Comparison of ENCODE assay signal across 8 cellular contexts in genomic region chr7:98280791-98281756, GRCh38. TPM values are rescaled to one million over a fixed set of nuclear protein-coding genes. Genes with fewer than 3 reads are reported as not detected.
DNase-seq lines count a peak whose midpoint lies in the region; ATAC-seq, FAIRE-seq and TF ChIP-seq lines count a peak whose summit lies in the region.

Gene BRI3 (plus strand): TSS chr7:98281686. CDS start chr7:98281796, 110 bp downstream.

- no peak for TF ChIP-seq EP300 in H1 (IDR thresholded peaks at IDR 0.05; ENCODE audit: borderline replicate concordance in 1 of 2, low read depth in 2 of 2, low read length in 2 of 2)

- H3K27ac Mint-ChIP-seq in CD4-positive, CD25-positive, alpha-beta regulatory T cell: peak within 1 kb of the TSS; percentile 84 to 95 (median 90)

- peak; percentile 84 to 93 (median 89) for DNase-seq in CD4-positive, CD25-positive, alpha-beta regulatory T cell
- DNase-seq in NK-92 (lab: John Stamatoyannopoulos, UW; ENCODE audit: unreplicated experiment) (peak; percentile 76), H1 (ENCODE audit: low read depth in 1 of 2, low spot score in 2 of 2) (peak; percentile 58 to 81), mesendoderm (peak; percentile 94)
- peak; percentile 83 to 91 for DNase-seq in activated CD8-positive, alpha-beta memory T cell treated with anti-CD3 and anti-CD28 coated beads for 4 hours (ENCODE audit: low read depth in 2 of 2)
- peak; percentile 87 for DNase-seq in stimulated activated CD8-positive, alpha-beta memory T cell treated with anti-CD3 and anti-CD28 coated beads, Interleukin-15, amount 100 ng/mL, for 1 hour (ENCODE audit: low read depth)

- H3K18ac ChIP-seq in H1 (ENCODE audit: extremely low read depth, low read length) (peak within 1 kb of the TSS; percentile 1; the same call in 1 of the 2 replicates), mesendoderm (ENCODE audit: low read length) (peak within 1 kb of the TSS; percentile 92)

- H4K8ac ChIP-seq in H1 (ENCODE audit: extremely low read depth, insufficient read depth, low read length): peak within 1 kb of the TSS; percentile 71
- no peak within 1 kb of the TSS for H4K8ac ChIP-seq in mesendoderm (ENCODE audit: low read depth, low read length)

- H3K79me1 ChIP-seq in H1 (ENCODE audit: low read depth, low read length): peaks cover 6% of the 10 kb centered on the region
- H3K79me1 ChIP-seq in mesendoderm (ENCODE audit: low read length): peaks cover 23% of the 10 kb centered on the region

- no peak within 1 kb of the TSS for H4K91ac ChIP-seq in H1 (replicated peaks; ENCODE audit: insufficient read length, low read length)

- no peaks in the 10 kb centered on the region for H3K27me3 ChIP-seq in CD4-positive, CD25-positive, alpha-beta regulatory T cell (ENCODE audit: control insufficient read depth, insufficient read depth, low read length)
- H3K27me3 ChIP-seq in H1 (replicated peaks in 1 of 4; ENCODE audit: control insufficient read depth in 3 of 4, extremely low read depth in 1 of 4, insufficient read depth in 3 of 4, low read length in 3 of 4) (no peaks in the 10 kb centered on the region), mesendoderm (ENCODE audit: insufficient read depth, low read length, poor library complexity) (no peaks in the 10 kb centered on the region)

- H2BK15ac ChIP-seq in H1 (ENCODE audit: low read length) (no peak within 1 kb of the TSS), mesendoderm (replicated peaks; ENCODE audit: low read depth) (no peak within 1 kb of the TSS)

- no peaks in the 10 kb centered on the region for H3K9me3 Mint-ChIP-seq in CD4-positive, CD25-positive, alpha-beta regulatory T cell

- H3K27me3 Mint-ChIP-seq in CD4-positive, CD25-positive, alpha-beta regulatory T cell: peaks cover 5% of the 10 kb centered on the region

- POLR2A ChIA-PET in H1 (lab: Charles Lee; ENCODE audit: partially characterized antibody): interaction anchor here (0.9 to 2.0 kb wide), 2 partner anchors 13 to 30 kb away, joined by 3 to 8 read pairs; no protein-coding TSS in a partner anchor

- H4K5ac ChIP-seq in H1 (ENCODE audit: insufficient read length, low read depth, low read length) (peak within 1 kb of the TSS; percentile 62), mesendoderm (ENCODE audit: low read length) (no peak within 1 kb of the TSS)

- H3K36me3 ChIP-seq in CD4-positive, CD25-positive, alpha-beta regulatory T cell (ENCODE audit: control insufficient read depth, insufficient read depth, low read length): no peaks in the 10 kb centered on the region
- no peaks in the 10 kb centered on the region; a peak in 1 of 8 replicates for H3K36me3 ChIP-seq in H1 (ENCODE audit: control insufficient read depth in 2 of 4, insufficient read depth in 4 of 4, low read length in 3 of 4)
- no peaks in the 10 kb centered on the region for H3K36me3 ChIP-seq in mesendoderm (ENCODE audit: control insufficient read depth, insufficient read depth, low read length)

- WGBS in H1 (ENCODE audit: extremely low coverage in 1 of 2, insufficient coverage in 1 of 2, insufficient read length in 1 of 2, insufficient replicate concordance in 2 of 2, low coverage in 1 of 2, low lambda C conversion rate in 2 of 2, missing lambda C conversion rate in 1 of 2), 2 experiments: 3% methylated on average over 27 of the region's 92 CpGs; no CpG with 5 or more reads in 1 of the 2 experiments
- WGBS in mesendoderm (ENCODE audit: extremely low coverage, insufficient coverage, low lambda C conversion rate): no CpG with 5 or more reads among the region's 92 CpGs

- TF ChIP-seq CTCF in H1 (IDR thresholded peaks at IDR 0.05; ENCODE audit: control extremely low read depth in 1 of 3, insufficient read depth in 1 of 3, low read depth in 1 of 3, low read length in 3 of 3): no peak

- H3K23ac ChIP-seq in H1 (ENCODE audit: insufficient read length) (no peak within 1 kb of the TSS), mesendoderm (ENCODE audit: low read length) (peak within 1 kb of the TSS; percentile 66)

- H2BK20ac ChIP-seq in H1 (ENCODE audit: low read length): no peak within 1 kb of the TSS

- H4K20me1 ChIP-seq in H1 (replicated peaks in 1 of 2; ENCODE audit: control insufficient read depth in 1 of 2, insufficient read depth in 2 of 2, low read length in 2 of 2): peaks cover 22 to 26% of the 10 kb centered on the region in 2 experiments

- H2BK120ac ChIP-seq in H1 (replicated peaks; ENCODE audit: low read depth, low read length): no peak within 1 kb of the TSS
- peak within 1 kb of the TSS; percentile 63 for H2BK120ac ChIP-seq in mesendoderm (ENCODE audit: low read depth, low read length)

- H3K9me3 ChIP-seq in CD4-positive, CD25-positive, alpha-beta regulatory T cell (ENCODE audit: control insufficient read depth in 2 of 2, low read length in 2 of 2): no peaks in the 10 kb centered on the region
- H3K9me3 ChIP-seq in H1 (ENCODE audit: insufficient read depth in 2 of 2, low read depth in 1 of 2, low read length in 1 of 2): no peaks in the 10 kb centered on the region

- no peak within 1 kb of the TSS for H2AK5ac ChIP-seq in H1 (ENCODE audit: low read depth, low read length)
- H2AK5ac ChIP-seq in mesendoderm (ENCODE audit: low read length): no peak within 1 kb of the TSS

- TF ChIP-seq RAD21 in H1 (IDR thresholded peaks at IDR 0.05 in 1 of 2, conservative IDR thresholded peaks at IDR 0.05 in 1 of 2; ENCODE audit: low read depth in 2 of 2, low read length in 2 of 2): no peak

- H3K4me1 Mint-ChIP-seq in CD4-positive, CD25-positive, alpha-beta regulatory T cell: peaks cover 0 to 40% (median 18%) of the 10 kb centered on the region in 4 donors

- H2AFZ ChIP-seq in H1 (ENCODE audit: low read length): peak within 1 kb of the TSS; percentile 99; the same call in 1 of the 2 replicates

- peak in 1 of 2 experiments; percentile 76; a peak in 2 of 3 replicates for TF ChIP-seq POLR2A in H1 (IDR thresholded peaks at IDR 0.05; ENCODE audit: control extremely low read depth in 1 of 2, low read depth in 2 of 2, low read length in 2 of 2)

- H3K9ac ChIP-seq in H1 (replicated peaks in 1 of 4; ENCODE audit: extremely low read depth in 1 of 4, low read depth in 3 of 4, low read length in 3 of 4) (peak within 1 kb of the TSS; percentile 51 to 73 (median 65)), mesendoderm (ENCODE audit: low read length) (peak within 1 kb of the TSS; percentile 89)

- H3K4ac ChIP-seq in H1 (replicated peaks; ENCODE audit: insufficient read length, low read depth, low read length) (peak within 1 kb of the TSS; percentile 49), mesendoderm (ENCODE audit: low read depth, low read length) (peak within 1 kb of the TSS; percentile 91)

- H2BK12ac ChIP-seq in H1 (ENCODE audit: low read depth, low read length): 0 out of 2 replicates have a peak within 1 kb of the TSS, but pooled peaks have one; percentile 39

- peaks cover 5% of the 10 kb centered on the region; the same call in 1 of the 2 replicates for H3K23me2 ChIP-seq in H1 (ENCODE audit: low read depth, low read length)

- H3K79me2 ChIP-seq in H1 (ENCODE audit: control insufficient read depth in 1 of 2, insufficient read depth in 2 of 2, low read length in 2 of 2) (peaks cover 7 to 35% of the 10 kb centered on the region in 2 experiments), mesendoderm (ENCODE audit: control insufficient read depth, insufficient read depth, low read length) (peaks cover 11% of the 10 kb centered on the region)

- H3K4me3 ChIP-seq in CD4-positive, CD25-positive, alpha-beta regulatory T cell (ENCODE audit: low read depth, low read length): peak within 1 kb of the TSS; percentile 72
- H3K4me3 ChIP-seq in H1 (ENCODE audit: extremely low read depth in 1 of 4, insufficient read depth in 2 of 4, low read depth in 3 of 4, low read length in 4 of 4) (peak within 1 kb of the TSS; percentile 55 to 89 (median 69)), mesendoderm (ENCODE audit: low read length) (peak within 1 kb of the TSS; percentile 77)

- peaks cover 49% of the 10 kb centered on the region for H3K4me1 ChIP-seq in CD4-positive, CD25-positive, alpha-beta regulatory T cell (ENCODE audit: control insufficient read depth, insufficient read depth, low read length, poor library complexity, severe bottlenecking)
- H3K4me1 ChIP-seq in H1 (replicated peaks in 1 of 4; ENCODE audit: control insufficient read depth in 3 of 4, insufficient read depth in 4 of 4, low read length in 3 of 4) (peaks cover 6 to 16% (median 11%) of the 10 kb centered on the region in 4 experiments; a peak in 6 of 7 replicates), mesendoderm (ENCODE audit: control insufficient read depth, low read depth, low read length) (peaks cover 4% of the 10 kb centered on the region)

- CTCF ChIA-PET in H1 (lab: Charles Lee; ENCODE audit: partially characterized antibody): interaction anchor here (1.2 kb wide), 1 partner anchor 15 kb away, joined by 3 read pairs; no protein-coding TSS in a partner anchor

- H3K14ac ChIP-seq in H1 (ENCODE audit: insufficient read length): no peak within 1 kb of the TSS

- peaks cover 3% of the 10 kb centered on the region for H3K36me3 Mint-ChIP-seq in CD4-positive, CD25-positive, alpha-beta regulatory T cell

- H3K56ac ChIP-seq in H1 (replicated peaks; ENCODE audit: insufficient read length, low read depth, low read length): peak within 1 kb of the TSS; percentile 9
- H3K56ac ChIP-seq in mesendoderm (ENCODE audit: low read length): peak within 1 kb of the TSS; percentile 82

- peak within 1 kb of the TSS; percentile 87 to 93 for H3K4me2 ChIP-seq in H1 (ENCODE audit: insufficient read depth in 1 of 2, low read depth in 2 of 2, low read length in 2 of 2)
- peak within 1 kb of the TSS; percentile 95 for H3K4me2 ChIP-seq in mesendoderm (ENCODE audit: low read length)

- peak within 1 kb of the TSS; percentile 80 for H3K27ac ChIP-seq in CD4-positive, CD25-positive, alpha-beta regulatory T cell (ENCODE audit: insufficient read depth, low read length, poor library complexity, severe bottlenecking)
- H3K27ac ChIP-seq in H1 (ENCODE audit: low read depth, low read length): no peak within 1 kb of the TSS
- no peak within 1 kb of the TSS for H3K27ac ChIP-seq in mesendoderm (ENCODE audit: low read depth, low read length)

- H2BK5ac ChIP-seq in H1 (ENCODE audit: low read depth, low read length): no peak within 1 kb of the TSS
- H2BK5ac ChIP-seq in mesendoderm (ENCODE audit: low read length): no peak within 1 kb of the TSS

- peak within 1 kb of the TSS; percentile 86 to 95 (median 89) for H3K4me3 Mint-ChIP-seq in CD4-positive, CD25-positive, alpha-beta regulatory T cell

- FAIRE-seq in H1 (lab: Jason Lieb, UNC): no peak

- peak; percentile 85 to 87 for ATAC-seq in CD4-positive, CD25-positive, alpha-beta regulatory T cell (ENCODE audit: low read depth in 2 of 2)
- ATAC-seq in GM19397 (IDR thresholded peaks at IDR 0.05; ENCODE audit: unreplicated experiment): peak; percentile 71
- ATAC-seq in HG03565 (IDR thresholded peaks at IDR 0.05; ENCODE audit: unreplicated experiment): peak; percentile 48

RNA-seq across cellular contexts. Expression of gene BRI3, which starts in this region (rescaled TPM):
- 55.9 TPM for total RNA-seq in CD4-positive, CD25-positive, alpha-beta regulatory T cell
- 10 to 100 TPM; 15.6 to 19.2 (median 16.2) TPM for polyA plus RNA-seq in CD4-positive, CD25-positive, alpha-beta regulatory T cell
- 93.4 and 94.0 TPM in 2 replicates for total RNA-seq in H1 (2021; fragmentation: NEBNext Ultra II Directional; extraction: Animal tissue kit (Norgen Biotek cat#: 25700))
- 77.5 and 98.4 TPM in 2 replicates for polyA plus RNA-seq in H1 (2011; rRNA removed)
- polyA plus RNA-seq in H1 (2011; cell fraction: cytosol; rRNA removed): 51.4 TPM
- polyA plus RNA-seq in H1 (2011; cell fraction: nucleus; rRNA removed): 76.2 TPM
- 80.0 to 96.4 TPM (median 93.0 TPM) in 4 replicates for polyA plus RNA-seq in H1 (2012, experiment 1 of 2)
- 151 TPM for polyA plus RNA-seq in H1 (2012, experiment 2 of 2)
- 114 TPM for polyA plus RNA-seq in H1 (2013, experiment 1 of 2)
- 115 TPM for polyA plus RNA-seq in H1 (2013, experiment 2 of 2)
- polyA minus RNA-seq in H1 (2011; rRNA and poly(A)+ RNA removed): 38.1 and 52.1 TPM in 2 replicates
- 36.2 TPM for polyA minus RNA-seq in H1 (2011; cell fraction: cytosol; rRNA and poly(A)+ RNA removed)
- polyA minus RNA-seq in H1 (2011; cell fraction: nucleus; rRNA and poly(A)+ RNA removed): 29.3 TPM
- 95.3 TPM for polyA plus RNA-seq in mesendoderm (2013, experiment 1 of 2)
- polyA plus RNA-seq in mesendoderm (2013, experiment 2 of 2): 94.4 TPM
